1 cellular context compared by ENCODE assay signal in the genomic region with DNA sequence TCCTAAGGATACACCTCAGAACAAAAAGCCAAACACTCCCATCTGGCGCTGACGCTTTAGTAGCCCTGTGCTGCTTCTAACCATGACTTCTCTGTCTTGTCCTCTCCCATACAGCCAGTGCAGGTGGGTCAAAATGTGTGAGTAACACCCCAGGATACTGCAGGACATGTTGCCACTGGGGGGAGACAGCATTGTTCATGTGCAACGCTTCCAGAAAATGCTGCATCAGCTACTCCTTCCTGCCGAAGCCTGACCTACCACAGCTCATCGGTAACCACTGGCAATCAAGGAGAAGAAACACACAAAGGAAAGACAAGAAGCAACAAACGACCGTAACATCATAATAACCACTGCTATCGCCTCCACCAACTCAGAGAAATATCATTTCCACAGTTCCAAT.
TF ChIP-seq lines count a peak whose summit lies in the region.

No MANE protein-coding gene starts in this region.

TF ChIP-seq in K562, 482 proteins besides CTCF, POLR2A, EP300 and RAD21 (continues in another document):
- TF ChIP-seq L3MBTL2 (IDR thresholded peaks at IDR 0.05) (peak; percentile 60), ZKSCAN1 (IDR thresholded peaks at IDR 0.05; ENCODE audit: low read depth, low read length) (no peak), RCOR1 (IDR thresholded peaks at IDR 0.05; ENCODE audit: borderline replicate concordance in 1 of 2, low read depth in 2 of 2, low read length in 2 of 2) (peak in 1 of 2 experiments; percentile 12; a peak in 1 of 4 replicates), KHSRP (IDR thresholded peaks at IDR 0.05) (no peak), IRF2 (CRISPR knock-in tag; IDR thresholded peaks at IDR 0.05) (no peak), MAZ (CRISPR knock-in tag; conservative IDR thresholded peaks at IDR 0.05 in 1 of 2, IDR thresholded peaks at IDR 0.05 in 1 of 2) (no peak), TBP (optimal IDR thresholded peaks at IDR 0.05; ENCODE audit: low read depth, low read length) (no peak), POLR2AphosphoS2 (IDR thresholded peaks at IDR 0.05; ENCODE audit: low read length) (no peak), ZNF57 (CRISPR knock-in tag; IDR thresholded peaks at IDR 0.05) (no peak), CTBP1 (IDR thresholded peaks at IDR 0.05; ENCODE audit: borderline replicate concordance) (0 out of 2 replicates have a peak, but pooled peaks have one; percentile 13), RBM22 (IDR thresholded peaks at IDR 0.05; ENCODE audit: low read depth, low read length, poor library complexity, severe bottlenecking) (no peak), RUNX1 (IDR thresholded peaks at IDR 0.05; ENCODE audit: low read depth) (no peak), MED1 (CRISPR knock-in tag; IDR thresholded peaks at IDR 0.05; ENCODE audit: borderline replicate concordance) (no peak), RNF2 (IDR thresholded peaks at IDR 0.05) (no peak), MAFF (IDR thresholded peaks at IDR 0.05; ENCODE audit: low read length) (peak; percentile 94), PURB (CRISPR knock-in tag; IDR thresholded peaks at IDR 0.05; ENCODE audit: low read depth) (no peak), TAF15 (IDR thresholded peaks at IDR 0.05; ENCODE audit: low read depth, low read length) (no peak), HDAC2 (IDR thresholded peaks at IDR 0.05) (no peak), CREB1 (IDR thresholded peaks at IDR 0.05) (no peak), CREB1 (CRISPR knock-in tag; IDR thresholded peaks at IDR 0.05) (no peak), CREM (IDR thresholded peaks at IDR 0.05; ENCODE audit: low read depth) (no peak), NONO (IDR thresholded peaks at IDR 0.05; ENCODE audit: low read depth in 2 of 2, low read length in 1 of 2) (no peak), KLF13 (tag; IDR thresholded peaks at IDR 0.05; ENCODE audit: borderline replicate concordance, low read depth) (no peak), HNRNPUL1 (IDR thresholded peaks at IDR 0.05; ENCODE audit: low read length) (no peak), CBFB (CRISPR knock-in tag; IDR thresholded peaks at IDR 0.05) (no peak), NBN (IDR thresholded peaks at IDR 0.05; ENCODE audit: low read depth) (no peak)
- TF ChIP-seq, protein P1, sequence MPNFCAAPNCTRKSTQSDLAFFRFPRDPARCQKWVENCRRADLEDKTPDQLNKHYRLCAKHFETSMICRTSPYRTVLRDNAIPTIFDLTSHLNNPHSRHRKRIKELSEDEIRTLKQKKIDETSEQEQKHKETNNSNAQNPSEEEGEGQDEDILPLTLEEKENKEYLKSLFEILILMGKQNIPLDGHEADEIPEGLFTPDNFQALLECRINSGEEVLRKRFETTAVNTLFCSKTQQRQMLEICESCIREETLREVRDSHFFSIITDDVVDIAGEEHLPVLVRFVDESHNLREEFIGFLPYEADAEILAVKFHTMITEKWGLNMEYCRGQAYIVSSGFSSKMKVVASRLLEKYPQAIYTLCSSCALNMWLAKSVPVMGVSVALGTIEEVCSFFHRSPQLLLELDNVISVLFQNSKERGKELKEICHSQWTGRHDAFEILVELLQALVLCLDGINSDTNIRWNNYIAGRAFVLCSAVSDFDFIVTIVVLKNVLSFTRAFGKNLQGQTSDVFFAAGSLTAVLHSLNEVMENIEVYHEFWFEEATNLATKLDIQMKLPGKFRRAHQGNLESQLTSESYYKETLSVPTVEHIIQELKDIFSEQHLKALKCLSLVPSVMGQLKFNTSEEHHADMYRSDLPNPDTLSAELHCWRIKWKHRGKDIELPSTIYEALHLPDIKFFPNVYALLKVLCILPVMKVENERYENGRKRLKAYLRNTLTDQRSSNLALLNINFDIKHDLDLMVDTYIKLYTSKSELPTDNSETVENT (CRISPR knock-in tag; IDR thresholded peaks at IDR 0.05) = no peak
- TF ChIP-seq, protein P2, sequence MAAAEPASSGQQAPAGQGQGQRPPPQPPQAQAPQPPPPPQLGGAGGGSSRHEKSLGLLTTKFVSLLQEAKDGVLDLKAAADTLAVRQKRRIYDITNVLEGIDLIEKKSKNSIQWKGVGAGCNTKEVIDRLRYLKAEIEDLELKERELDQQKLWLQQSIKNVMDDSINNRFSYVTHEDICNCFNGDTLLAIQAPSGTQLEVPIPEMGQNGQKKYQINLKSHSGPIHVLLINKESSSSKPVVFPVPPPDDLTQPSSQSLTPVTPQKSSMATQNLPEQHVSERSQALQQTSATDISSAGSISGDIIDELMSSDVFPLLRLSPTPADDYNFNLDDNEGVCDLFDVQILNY (CRISPR knock-in tag; IDR thresholded peaks at IDR 0.05) = no peak
- TF ChIP-seq, protein P3, sequence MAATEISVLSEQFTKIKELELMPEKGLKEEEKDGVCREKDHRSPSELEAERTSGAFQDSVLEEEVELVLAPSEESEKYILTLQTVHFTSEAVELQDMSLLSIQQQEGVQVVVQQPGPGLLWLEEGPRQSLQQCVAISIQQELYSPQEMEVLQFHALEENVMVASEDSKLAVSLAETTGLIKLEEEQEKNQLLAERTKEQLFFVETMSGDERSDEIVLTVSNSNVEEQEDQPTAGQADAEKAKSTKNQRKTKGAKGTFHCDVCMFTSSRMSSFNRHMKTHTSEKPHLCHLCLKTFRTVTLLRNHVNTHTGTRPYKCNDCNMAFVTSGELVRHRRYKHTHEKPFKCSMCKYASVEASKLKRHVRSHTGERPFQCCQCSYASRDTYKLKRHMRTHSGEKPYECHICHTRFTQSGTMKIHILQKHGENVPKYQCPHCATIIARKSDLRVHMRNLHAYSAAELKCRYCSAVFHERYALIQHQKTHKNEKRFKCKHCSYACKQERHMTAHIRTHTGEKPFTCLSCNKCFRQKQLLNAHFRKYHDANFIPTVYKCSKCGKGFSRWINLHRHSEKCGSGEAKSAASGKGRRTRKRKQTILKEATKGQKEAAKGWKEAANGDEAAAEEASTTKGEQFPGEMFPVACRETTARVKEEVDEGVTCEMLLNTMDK (IDR thresholded peaks at IDR 0.05; ENCODE audit: borderline replicate concordance, insufficient read depth, low read depth, low read length, poor library complexity, severe bottlenecking) = no peak
- TF ChIP-seq, protein P4, sequence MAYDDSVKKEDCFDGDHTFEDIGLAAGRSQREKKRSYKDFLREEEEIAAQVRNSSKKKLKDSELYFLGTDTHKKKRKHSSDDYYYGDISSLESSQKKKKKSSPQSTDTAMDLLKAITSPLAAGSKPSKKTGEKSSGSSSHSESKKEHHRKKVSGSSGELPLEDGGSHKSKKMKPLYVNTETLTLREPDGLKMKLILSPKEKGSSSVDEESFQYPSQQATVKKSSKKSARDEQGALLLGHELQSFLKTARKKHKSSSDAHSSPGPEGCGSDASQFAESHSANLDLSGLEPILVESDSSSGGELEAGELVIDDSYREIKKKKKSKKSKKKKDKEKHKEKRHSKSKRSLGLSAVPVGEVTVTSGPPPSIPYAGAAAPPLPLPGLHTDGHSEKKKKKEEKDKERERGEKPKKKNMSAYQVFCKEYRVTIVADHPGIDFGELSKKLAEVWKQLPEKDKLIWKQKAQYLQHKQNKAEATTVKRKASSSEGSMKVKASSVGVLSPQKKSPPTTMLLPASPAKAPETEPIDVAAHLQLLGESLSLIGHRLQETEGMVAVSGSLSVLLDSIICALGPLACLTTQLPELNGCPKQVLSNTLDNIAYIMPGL (CRISPR knock-in tag; IDR thresholded peaks at IDR 0.05) = no peak
- TF ChIP-seq, protein P5, sequence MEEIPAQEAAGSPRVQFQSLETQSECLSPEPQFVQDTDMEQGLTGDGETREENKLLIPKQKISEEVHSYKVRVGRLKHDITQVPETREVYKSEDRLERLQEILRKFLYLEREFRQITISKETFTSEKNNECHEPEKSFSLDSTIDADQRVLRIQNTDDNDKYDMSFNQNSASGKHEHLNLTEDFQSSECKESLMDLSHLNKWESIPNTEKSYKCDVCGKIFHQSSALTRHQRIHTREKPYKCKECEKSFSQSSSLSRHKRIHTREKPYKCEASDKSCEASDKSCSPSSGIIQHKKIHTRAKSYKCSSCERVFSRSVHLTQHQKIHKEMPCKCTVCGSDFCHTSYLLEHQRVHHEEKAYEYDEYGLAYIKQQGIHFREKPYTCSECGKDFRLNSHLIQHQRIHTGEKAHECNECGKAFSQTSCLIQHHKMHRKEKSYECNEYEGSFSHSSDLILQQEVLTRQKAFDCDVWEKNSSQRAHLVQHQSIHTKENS (CRISPR knock-in tag; IDR thresholded peaks at IDR 0.05) = no peak
- TF ChIP-seq, protein P6, sequence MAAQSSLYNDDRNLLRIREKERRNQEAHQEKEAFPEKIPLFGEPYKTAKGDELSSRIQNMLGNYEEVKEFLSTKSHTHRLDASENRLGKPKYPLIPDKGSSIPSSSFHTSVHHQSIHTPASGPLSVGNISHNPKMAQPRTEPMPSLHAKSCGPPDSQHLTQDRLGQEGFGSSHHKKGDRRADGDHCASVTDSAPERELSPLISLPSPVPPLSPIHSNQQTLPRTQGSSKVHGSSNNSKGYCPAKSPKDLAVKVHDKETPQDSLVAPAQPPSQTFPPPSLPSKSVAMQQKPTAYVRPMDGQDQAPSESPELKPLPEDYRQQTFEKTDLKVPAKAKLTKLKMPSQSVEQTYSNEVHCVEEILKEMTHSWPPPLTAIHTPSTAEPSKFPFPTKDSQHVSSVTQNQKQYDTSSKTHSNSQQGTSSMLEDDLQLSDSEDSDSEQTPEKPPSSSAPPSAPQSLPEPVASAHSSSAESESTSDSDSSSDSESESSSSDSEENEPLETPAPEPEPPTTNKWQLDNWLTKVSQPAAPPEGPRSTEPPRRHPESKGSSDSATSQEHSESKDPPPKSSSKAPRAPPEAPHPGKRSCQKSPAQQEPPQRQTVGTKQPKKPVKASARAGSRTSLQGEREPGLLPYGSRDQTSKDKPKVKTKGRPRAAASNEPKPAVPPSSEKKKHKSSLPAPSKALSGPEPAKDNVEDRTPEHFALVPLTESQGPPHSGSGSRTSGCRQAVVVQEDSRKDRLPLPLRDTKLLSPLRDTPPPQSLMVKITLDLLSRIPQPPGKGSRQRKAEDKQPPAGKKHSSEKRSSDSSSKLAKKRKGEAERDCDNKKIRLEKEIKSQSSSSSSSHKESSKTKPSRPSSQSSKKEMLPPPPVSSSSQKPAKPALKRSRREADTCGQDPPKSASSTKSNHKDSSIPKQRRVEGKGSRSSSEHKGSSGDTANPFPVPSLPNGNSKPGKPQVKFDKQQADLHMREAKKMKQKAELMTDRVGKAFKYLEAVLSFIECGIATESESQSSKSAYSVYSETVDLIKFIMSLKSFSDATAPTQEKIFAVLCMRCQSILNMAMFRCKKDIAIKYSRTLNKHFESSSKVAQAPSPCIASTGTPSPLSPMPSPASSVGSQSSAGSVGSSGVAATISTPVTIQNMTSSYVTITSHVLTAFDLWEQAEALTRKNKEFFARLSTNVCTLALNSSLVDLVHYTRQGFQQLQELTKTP (IDR thresholded peaks at IDR 0.05; ENCODE audit: low read depth in 1 of 2, partially characterized antibody in 2 of 2) = no peak
- TF ChIP-seq, protein P7, sequence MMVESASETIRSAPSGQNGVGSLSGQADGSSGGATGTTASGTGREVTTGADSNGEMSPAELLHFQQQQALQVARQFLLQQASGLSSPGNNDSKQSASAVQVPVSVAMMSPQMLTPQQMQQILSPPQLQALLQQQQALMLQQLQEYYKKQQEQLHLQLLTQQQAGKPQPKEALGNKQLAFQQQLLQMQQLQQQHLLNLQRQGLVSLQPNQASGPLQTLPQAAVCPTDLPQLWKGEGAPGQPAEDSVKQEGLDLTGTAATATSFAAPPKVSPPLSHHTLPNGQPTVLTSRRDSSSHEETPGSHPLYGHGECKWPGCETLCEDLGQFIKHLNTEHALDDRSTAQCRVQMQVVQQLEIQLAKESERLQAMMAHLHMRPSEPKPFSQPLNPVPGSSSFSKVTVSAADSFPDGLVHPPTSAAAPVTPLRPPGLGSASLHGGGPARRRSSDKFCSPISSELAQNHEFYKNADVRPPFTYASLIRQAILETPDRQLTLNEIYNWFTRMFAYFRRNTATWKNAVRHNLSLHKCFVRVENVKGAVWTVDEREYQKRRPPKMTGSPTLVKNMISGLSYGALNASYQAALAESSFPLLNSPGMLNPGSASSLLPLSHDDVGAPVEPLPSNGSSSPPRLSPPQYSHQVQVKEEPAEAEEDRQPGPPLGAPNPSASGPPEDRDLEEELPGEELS (CRISPR knock-in tag; IDR thresholded peaks at IDR 0.05; ENCODE audit: borderline replicate concordance) = no peak
- TF ChIP-seq, protein P8, sequence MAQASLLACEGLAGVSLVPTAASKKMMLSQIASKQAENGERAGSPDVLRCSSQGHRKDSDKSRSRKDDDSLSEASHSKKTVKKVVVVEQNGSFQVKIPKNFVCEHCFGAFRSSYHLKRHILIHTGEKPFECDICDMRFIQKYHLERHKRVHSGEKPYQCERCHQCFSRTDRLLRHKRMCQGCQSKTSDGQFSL (CRISPR knock-in tag; IDR thresholded peaks at IDR 0.05) = no peak
- TF ChIP-seq, protein P8 (tag; IDR thresholded peaks at IDR 0.05) = no peak
- TF ChIP-seq, protein P9, sequence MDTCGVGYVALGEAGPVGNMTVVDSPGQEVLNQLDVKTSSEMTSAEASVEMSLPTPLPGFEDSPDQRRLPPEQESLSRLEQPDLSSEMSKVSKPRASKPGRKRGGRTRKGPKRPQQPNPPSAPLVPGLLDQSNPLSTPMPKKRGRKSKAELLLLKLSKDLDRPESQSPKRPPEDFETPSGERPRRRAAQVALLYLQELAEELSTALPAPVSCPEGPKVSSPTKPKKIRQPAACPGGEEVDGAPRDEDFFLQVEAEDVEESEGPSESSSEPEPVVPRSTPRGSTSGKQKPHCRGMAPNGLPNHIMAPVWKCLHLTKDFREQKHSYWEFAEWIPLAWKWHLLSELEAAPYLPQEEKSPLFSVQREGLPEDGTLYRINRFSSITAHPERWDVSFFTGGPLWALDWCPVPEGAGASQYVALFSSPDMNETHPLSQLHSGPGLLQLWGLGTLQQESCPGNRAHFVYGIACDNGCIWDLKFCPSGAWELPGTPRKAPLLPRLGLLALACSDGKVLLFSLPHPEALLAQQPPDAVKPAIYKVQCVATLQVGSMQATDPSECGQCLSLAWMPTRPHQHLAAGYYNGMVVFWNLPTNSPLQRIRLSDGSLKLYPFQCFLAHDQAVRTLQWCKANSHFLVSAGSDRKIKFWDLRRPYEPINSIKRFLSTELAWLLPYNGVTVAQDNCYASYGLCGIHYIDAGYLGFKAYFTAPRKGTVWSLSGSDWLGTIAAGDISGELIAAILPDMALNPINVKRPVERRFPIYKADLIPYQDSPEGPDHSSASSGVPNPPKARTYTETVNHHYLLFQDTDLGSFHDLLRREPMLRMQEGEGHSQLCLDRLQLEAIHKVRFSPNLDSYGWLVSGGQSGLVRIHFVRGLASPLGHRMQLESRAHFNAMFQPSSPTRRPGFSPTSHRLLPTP (IDR thresholded peaks at IDR 0.05; ENCODE audit: borderline replicate concordance, extremely low read depth, insufficient read length) = no peak
- TF ChIP-seq, protein P10, sequence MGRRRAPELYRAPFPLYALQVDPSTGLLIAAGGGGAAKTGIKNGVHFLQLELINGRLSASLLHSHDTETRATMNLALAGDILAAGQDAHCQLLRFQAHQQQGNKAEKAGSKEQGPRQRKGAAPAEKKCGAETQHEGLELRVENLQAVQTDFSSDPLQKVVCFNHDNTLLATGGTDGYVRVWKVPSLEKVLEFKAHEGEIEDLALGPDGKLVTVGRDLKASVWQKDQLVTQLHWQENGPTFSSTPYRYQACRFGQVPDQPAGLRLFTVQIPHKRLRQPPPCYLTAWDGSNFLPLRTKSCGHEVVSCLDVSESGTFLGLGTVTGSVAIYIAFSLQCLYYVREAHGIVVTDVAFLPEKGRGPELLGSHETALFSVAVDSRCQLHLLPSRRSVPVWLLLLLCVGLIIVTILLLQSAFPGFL (CRISPR knock-in tag; IDR thresholded peaks at IDR 0.05) = no peak
